ENCODE assay signal across 12 cellular contexts in genomic region chr10:88401671-88402347, GRCh38.
DNase-seq lines count a peak whose midpoint lies in the region; ATAC-seq lines count a peak whose summit lies in the region.
"Had no signal": no experiment of that assay in that cellular context is flagged by ENCODE, and none has a peak within 500 bp of the region (broad histone marks: within the 10 kb centered on the region; RNA-seq: fewer than 3 reads in every experiment).

No MANE protein-coding gene starts in this region.

- ATAC-seq in activated CD4-positive, CD25-positive, alpha-beta regulatory T cell treated with anti-CD3 and anti-CD28 coated beads, Interleukin-2, amount 50 U/mL, for 24 hours: peak; percentile 35 to 53
- peak; percentile 67 for ATAC-seq in stimulated activated effector memory CD8-positive, alpha-beta T cell treated with anti-CD3 and anti-CD28 coated beads, Interleukin-12 subunit alpha, Interleukin-12 subunit beta, amount 100 ng/mL, for 72 hours
- ATAC-seq in HG03460 (IDR thresholded peaks at IDR 0.05; ENCODE audit: unreplicated experiment) (no peak), GM18870 (IDR thresholded peaks at IDR 0.05; ENCODE audit: unreplicated experiment) (no peak), HG02884 (IDR thresholded peaks at IDR 0.05; ENCODE audit: unreplicated experiment) (no peak)

- H3K9me3 Mint-ChIP-seq in stimulated activated effector memory CD8-positive, alpha-beta T cell treated with anti-CD3 and anti-CD28 coated beads, Interleukin-12 subunit alpha, Interleukin-12 subunit beta, amount 100 ng/mL, for 72 hours: peaks cover 7% of the 10 kb centered on the region

- no peak for DNase-seq in activated CD4-positive, CD25-positive, alpha-beta regulatory T cell treated with anti-CD3 and anti-CD28 coated beads, Interleukin-2, amount 50 U/mL, for 72 hours
- DNase-seq in NOMO-1 (lab: John Stamatoyannopoulos, UW; ENCODE audit: unreplicated experiment in 2 of 2) (peak; percentile 33 to 37), dedifferentiated amniotic fluid mesenchymal stem cell (ENCODE audit: extremely low spot score) (peak; percentile 37)
- DNase-seq in stimulated activated effector memory CD8-positive, alpha-beta T cell treated with anti-CD3 and anti-CD28 coated beads, Interleukin-12 subunit alpha, Interleukin-12 subunit beta, amount 100 ng/mL, for 72 hours (ENCODE audit: low spot score in 2 of 2): no peak
- DNase-seq: activated naive CD4-positive, alpha-beta T cell treated with anti-CD3 and anti-CD28 coated beads for 36 hours; NCI-H1694 treated with DMSO at 0.1 percent for 48 hours had no signal

- no peaks in the 10 kb centered on the region for H3K36me3 Mint-ChIP-seq in stimulated activated effector memory CD8-positive, alpha-beta T cell treated with anti-CD3 and anti-CD28 coated beads, Interleukin-12 subunit alpha, Interleukin-12 subunit beta, amount 100 ng/mL, for 72 hours

- H3K27ac Mint-ChIP-seq in stimulated activated effector memory CD8-positive, alpha-beta T cell treated with anti-CD3 and anti-CD28 coated beads, Interleukin-12 subunit alpha, Interleukin-12 subunit beta, amount 100 ng/mL, for 72 hours: no peak overlapping the region
- H3K27ac Mint-ChIP-seq: activated naive CD4-positive, alpha-beta T cell treated with anti-CD3 and anti-CD28 coated beads for 36 hours; T-helper 2 cell treated with Interferon-gamma antibody and Interleukin-4, amounts not matched to agents 5 μg/mL and 100 μg/mL, for 36 hours had no signal

- H3K4me1 Mint-ChIP-seq in stimulated activated effector memory CD8-positive, alpha-beta T cell treated with anti-CD3 and anti-CD28 coated beads, Interleukin-12 subunit alpha, Interleukin-12 subunit beta, amount 100 ng/mL, for 72 hours: peaks cover 6% of the 10 kb centered on the region
- H3K4me1 Mint-ChIP-seq: neural crest cell had no signal

- no peak overlapping the region for H3K4me3 Mint-ChIP-seq in stimulated activated effector memory CD8-positive, alpha-beta T cell treated with anti-CD3 and anti-CD28 coated beads, Interleukin-12 subunit alpha, Interleukin-12 subunit beta, amount 100 ng/mL, for 72 hours
- H3K4me3 Mint-ChIP-seq: activated naive CD4-positive, alpha-beta T cell treated with anti-CD3 and anti-CD28 coated beads for 36 hours; neural crest cell; T-helper 2 cell treated with Interferon-gamma antibody and Interleukin-4, amounts not matched to agents 5 μg/mL and 100 μg/mL, for 36 hours had no signal

Comparison
In these comparisons a context has a peak if more than half of its experiments do, and no peak if none do; other contexts are left out.
1. ATAC-seq: peak in activated CD4-positive, CD25-positive, alpha-beta regulatory T cell treated with anti-CD3 and anti-CD28 coated beads, Interleukin-2, amount 50 U/mL, for 24 hours (2 of 2) and stimulated activated effector memory CD8-positive, alpha-beta T cell treated with anti-CD3 and anti-CD28 coated beads, Interleukin-12 subunit alpha, Interleukin-12 subunit beta, amount 100 ng/mL, for 72 hours (single experiment); none in HG03460 (single experiment), GM18870 (single experiment) and HG02884 (single experiment).
2. DNase-seq: peak in NOMO-1 (2 of 2) and dedifferentiated amniotic fluid mesenchymal stem cell (single experiment); none in activated CD4-positive, CD25-positive, alpha-beta regulatory T cell treated with anti-CD3 and anti-CD28 coated beads, Interleukin-2, amount 50 U/mL, for 72 hours (single experiment) and stimulated activated effector memory CD8-positive, alpha-beta T cell treated with anti-CD3 and anti-CD28 coated beads, Interleukin-12 subunit alpha, Interleukin-12 subunit beta, amount 100 ng/mL, for 72 hours (0 of 2).